ENCODE assay signal across 8 cellular contexts in the genomic region with DNA sequence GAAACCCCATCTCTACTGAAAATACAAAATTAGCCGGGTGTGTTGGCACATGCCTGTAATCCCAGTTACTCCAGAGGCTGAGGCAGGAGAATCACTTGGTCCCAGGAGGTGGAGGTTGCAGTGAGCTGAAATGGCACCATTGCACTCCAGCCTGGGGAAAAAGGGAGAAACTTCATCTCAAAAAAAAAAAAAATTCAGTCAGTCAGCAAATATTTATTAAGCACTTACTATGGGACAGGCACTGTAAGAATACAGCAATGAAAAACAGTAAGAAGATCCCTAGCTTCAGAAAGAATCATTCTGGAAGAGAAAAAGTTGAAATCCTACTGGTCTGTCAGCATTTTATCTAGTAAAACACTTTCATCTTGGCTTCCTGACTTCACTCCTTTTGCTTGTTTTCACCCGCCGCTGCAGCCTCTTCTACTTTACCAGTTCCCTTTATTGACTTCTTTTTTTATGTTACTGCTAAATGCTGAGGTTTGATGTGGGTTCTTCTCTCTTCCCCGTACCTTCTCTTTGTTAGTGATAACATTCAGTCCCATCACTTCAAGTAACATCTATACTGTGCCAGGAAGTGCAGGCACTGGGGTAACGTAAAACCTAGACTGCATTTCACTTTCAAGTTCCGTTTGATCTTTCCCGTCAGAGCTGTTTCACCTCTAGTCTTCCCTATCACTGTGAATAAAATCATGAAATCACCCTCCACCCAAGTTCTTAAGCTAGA. TPM values are rescaled to one million over a fixed set of nuclear protein-coding genes. Genes with fewer than 3 reads are reported as not detected.
DNase-seq lines count a peak whose midpoint lies in the region; ATAC-seq and TF ChIP-seq lines count a peak whose summit lies in the region.
"Had no signal": no experiment of that assay in that cellular context is flagged by ENCODE, and none has a peak within 500 bp of the region (broad histone marks: within the 10 kb centered on the region; RNA-seq: fewer than 3 reads in every experiment).

No MANE protein-coding gene starts in this region.

- H3K9me3 ChIP-seq in Caco-2 (no peaks in the 10 kb centered on the region), left ventricle myocardium inferior (replicated peaks) (no peaks in the 10 kb centered on the region)

- H3K36me3 ChIP-seq in Caco-2 (ENCODE audit: control insufficient read depth, insufficient read depth, low read length) (no peaks in the 10 kb centered on the region), left ventricle myocardium inferior (no peaks in the 10 kb centered on the region)

- no peaks in the 10 kb centered on the region for H3K36me3 Mint-ChIP-seq in Caco-2 (ENCODE audit: insufficient read depth, unreplicated experiment)

- H3K9me3 Mint-ChIP-seq in Caco-2 (ENCODE audit: unreplicated experiment) = no peaks in the 10 kb centered on the region

- H3K27me3 ChIP-seq in Caco-2 (replicated peaks; ENCODE audit: control insufficient read depth, insufficient read depth, low read length) (no peaks in the 10 kb centered on the region), left ventricle myocardium inferior (ENCODE audit: low read depth) (peaks cover 17% of the 10 kb centered on the region)

- peaks cover 3% of the 10 kb centered on the region for H3K27me3 Mint-ChIP-seq in Caco-2 (ENCODE audit: insufficient read depth, unreplicated experiment)

- POLR2A ChIA-PET in Caco-2 (lab: Charles Lee) = no interaction called here

- H3K4me1 ChIP-seq in Caco-2 (no peaks in the 10 kb centered on the region), left ventricle myocardium inferior (no peaks in the 10 kb centered on the region)

- H3K4me3 ChIP-seq in Caco-2 (ENCODE audit: low read depth, low read length) (no peak overlapping the region), left ventricle myocardium inferior (no peak overlapping the region)

- intact Hi-C loops in Caco-2 (cut with micrococcal nuclease; ENCODE audit: unreplicated experiment) (no loop called here), left ventricle myocardium inferior (cut with micrococcal nuclease) (no loop called here)

- BruUV-seq in Caco-2 (replicated peaks; lab: Mats Ljungman, UMichigan) = no TSS peak

- TF ChIP-seq CTCF in Caco-2 (IDR thresholded peaks at IDR 0.05; ENCODE audit: insufficient read depth in 1 of 2, low read depth in 1 of 2, low read length in 1 of 2, severe bottlenecking in 1 of 2, unreplicated experiment in 1 of 2) (no peak), left ventricle myocardium inferior (IDR thresholded peaks at IDR 0.05; ENCODE audit: borderline replicate concordance) (no peak)

- DNase-seq in stimulated activated CD4-positive, alpha-beta T cell treated with anti-CD3 and anti-CD28 coated beads, Interleukin-15, amount 100 ng/mL, for 24 hours = peak; percentile 55
- DNase-seq in Caco-2 (no peak), left ventricle myocardium inferior (no peak)
- DNase-seq in NK-92 treated with Interleukin-12 subunit alpha and Interleukin-12 subunit beta, amount 100 ng/mL, for 24 hours (lab: John Stamatoyannopoulos, UW) = no peak

- CTCF ChIA-PET in Caco-2 (lab: Charles Lee) = no interaction called here

- no peak overlapping the region for H3K27ac Mint-ChIP-seq in Caco-2 (ENCODE audit: unreplicated experiment)

- H3K27ac ChIP-seq in left ventricle myocardium inferior (replicated peaks) = no peak overlapping the region
- H3K27ac ChIP-seq: VCaP had no signal

- no peak overlapping the region for H3K4me3 Mint-ChIP-seq in Caco-2 (ENCODE audit: unreplicated experiment)

- ATAC-seq in GM19395 (IDR thresholded peaks at IDR 0.05; ENCODE audit: unreplicated experiment) (peak; percentile 92), HG03135 (IDR thresholded peaks at IDR 0.05; ENCODE audit: unreplicated experiment) (peak; percentile 95)
- ATAC-seq in activated CD4-positive, CD25-positive, alpha-beta regulatory T cell treated with anti-CD3 and anti-CD28 coated beads, Interleukin-2, amount 50 U/mL, for 24 hours = peak; percentile 86 to 94

- no peaks in the 10 kb centered on the region for H3K4me1 Mint-ChIP-seq in Caco-2 (ENCODE audit: low read depth, unreplicated experiment)

RNA-seq across cellular contexts. Expression of a gene that starts 10.8 kb away (rescaled TPM):
- total RNA-seq in Caco-2 (2022) (2.5 and 2.6 TPM in 2 replicates), left ventricle myocardium inferior (1.1 TPM)
